ENCODE assay signal across 15 cellular contexts in genomic region chr14:64970041-64970440, GRCh38. TPM values are rescaled to one million over a fixed set of nuclear protein-coding genes. Genes with fewer than 3 reads are reported as not detected.
DNase-seq lines count a peak whose midpoint lies in the region; ATAC-seq and TF ChIP-seq lines count a peak whose summit lies in the region.
"Had no signal": no experiment of that assay in that cellular context is flagged by ENCODE, and none has a peak within 500 bp of the region (broad histone marks: within the 10 kb centered on the region; RNA-seq: fewer than 3 reads in every experiment).

No MANE protein-coding gene starts in this region.

- no peaks in the 10 kb centered on the region for H3K36me3 ChIP-seq in CD8-positive, alpha-beta memory T cell (ENCODE audit: insufficient read depth, low read length)
- no peaks in the 10 kb centered on the region for H3K36me3 ChIP-seq in Loucy (ENCODE audit: insufficient read depth, low read length)
- no peaks in the 10 kb centered on the region for H3K36me3 ChIP-seq in parathyroid adenoma (ENCODE audit: control insufficient read depth, insufficient read depth, low read length)
- H3K36me3 ChIP-seq in adrenal gland (replicated peaks in 1 of 2) = no peaks in the 10 kb centered on the region

- no peaks in the 10 kb centered on the region for H3K9me2 ChIP-seq in Loucy (replicated peaks; ENCODE audit: low read depth, low read length)

- peak overlapping the region in 6 of 8 donors; percentile 0 to 89 (median 28) for H3K27ac Mint-ChIP-seq in CD8-positive, alpha-beta memory T cell
- H3K27ac Mint-ChIP-seq in endothelial cell (ENCODE audit: unreplicated experiment) = no peak overlapping the region
- H3K27ac Mint-ChIP-seq: activated naive CD4-positive, alpha-beta T cell treated with anti-CD3 and anti-CD28 coated beads, Interleukin-2, amount 50 U/mL, for 72 hours; HFFc6 had no signal

- POLR2A ChIA-PET in CD8-positive, alpha-beta memory T cell (lab: Charles Lee) = interaction anchor here (1.4 kb wide), 1 partner anchor 56 kb away, joined by 4 read pairs; the partner anchor contains the start of gene CHURC1

- no peak overlapping the region for H3K4me3 ChIP-seq in CD8-positive, alpha-beta memory T cell (ENCODE audit: low read length)
- H3K4me3 ChIP-seq in Loucy (ENCODE audit: low read length, poor library complexity, severe bottlenecking) (peak overlapping the region; percentile 90), parathyroid adenoma (ENCODE audit: low read depth, low read length) (peak overlapping the region; percentile 84), adrenal gland (no peak overlapping the region)

- peaks cover 19% of the 10 kb centered on the region for H3K4me1 ChIP-seq in CD8-positive, alpha-beta memory T cell (ENCODE audit: insufficient read depth, low read length)
- H3K4me1 ChIP-seq in Loucy (ENCODE audit: insufficient read depth, low read length, poor library complexity, severe bottlenecking) = peaks cover 59% of the 10 kb centered on the region
- peaks cover 44% of the 10 kb centered on the region for H3K4me1 ChIP-seq in parathyroid adenoma
- H3K4me1 ChIP-seq in adrenal gland (replicated peaks in 1 of 2) = peaks cover 5 to 8% of the 10 kb centered on the region in 2 donors
- H3K4me1 ChIP-seq: foreskin keratinocyte had no signal

- H3K27me3 Mint-ChIP-seq in CD8-positive, alpha-beta memory T cell = no peaks in the 10 kb centered on the region
- H3K27me3 Mint-ChIP-seq in endothelial cell (ENCODE audit: unreplicated experiment) = peaks cover 14% of the 10 kb centered on the region

- H3K9me3 Mint-ChIP-seq in CD8-positive, alpha-beta memory T cell = no peaks in the 10 kb centered on the region
- H3K9me3 Mint-ChIP-seq in endothelial cell (ENCODE audit: unreplicated experiment) = no peaks in the 10 kb centered on the region
- H3K9me3 Mint-ChIP-seq: activated naive CD4-positive, alpha-beta T cell treated with anti-CD3 and anti-CD28 coated beads, Interleukin-2, amount 50 U/mL, for 72 hours; HFFc6 had no signal

- H2AFZ ChIP-seq in Loucy (ENCODE audit: low read length) (no peak overlapping the region), parathyroid adenoma (no peak overlapping the region)

- TF ChIP-seq CTCF in Loucy (conservative IDR thresholded peaks at IDR 0.05; ENCODE audit: low read length) (no peak), endothelial cell (IDR thresholded peaks at IDR 0.05; ENCODE audit: unreplicated experiment) (no peak), parathyroid adenoma (IDR thresholded peaks at IDR 0.05) (no peak), adrenal gland (IDR thresholded peaks at IDR 0.05) (no peak)

- ATAC-seq in GM18502 (IDR thresholded peaks at IDR 0.05; ENCODE audit: poor library complexity, unreplicated experiment) = no peak
- ATAC-seq: activated naive CD4-positive, alpha-beta T cell treated with anti-CD3 and anti-CD28 coated beads, Interleukin-2, amount 50 U/mL, for 72 hours; foreskin keratinocyte had no signal

- H3K4me3 Mint-ChIP-seq in CD8-positive, alpha-beta memory T cell = peak overlapping the region in 5 of 7 donors; percentile 10 to 82 (median 41)
- H3K4me3 Mint-ChIP-seq in endothelial cell (ENCODE audit: unreplicated experiment) = peak overlapping the region; percentile 65
- H3K4me3 Mint-ChIP-seq: HFFc6 had no signal

- peaks cover 4% of the 10 kb centered on the region for H4K20me1 ChIP-seq in Loucy (ENCODE audit: insufficient read depth, low read length, poor library complexity, severe bottlenecking)

- H3K9ac ChIP-seq in Loucy (ENCODE audit: low read depth, low read length, poor library complexity, severe bottlenecking) = peak overlapping the region; percentile 86
- H3K9ac ChIP-seq in parathyroid adenoma = no peak overlapping the region

- peak in 1 of 5 donors; percentile 17 for DNase-seq in CD8-positive, alpha-beta memory T cell
- no peak for DNase-seq in endothelial cell (ENCODE audit: low spot score)
- DNase-seq in adrenal gland = no peak
- no peak for DNase-seq in foreskin melanocyte
- no peak for DNase-seq in NCI-H446 (lab: John Stamatoyannopoulos, UW)
- DNase-seq: activated T-cell treated with anti-CD3 and anti-CD28 coated beads for 4 hours, foreskin keratinocyte, KG1, NCI-H1436 treated with DMSO at 0.1 percent for 48 hours had no signal

- no peaks in the 10 kb centered on the region for H3K9me3 ChIP-seq in CD8-positive, alpha-beta memory T cell (ENCODE audit: low read length)
- H3K9me3 ChIP-seq in Loucy (ENCODE audit: insufficient read depth, low read depth, low read length) (no peaks in the 10 kb centered on the region), parathyroid adenoma (ENCODE audit: control insufficient read depth, low read length) (no peaks in the 10 kb centered on the region), adrenal gland (replicated peaks in 1 of 3) (no peaks in the 10 kb centered on the region)

- CTCF ChIA-PET in CD8-positive, alpha-beta memory T cell (lab: Charles Lee) = interaction anchor here (1.0 to 2.2 kb wide), 2 partner anchors 16 to 59 kb away, joined by 3 to 9 read pairs; partner anchors contain the start of gene FNTB

- peaks cover 15 to 19% (median 17%) of the 10 kb centered on the region in 3 donors for H3K4me1 Mint-ChIP-seq in CD8-positive, alpha-beta memory T cell
- H3K4me1 Mint-ChIP-seq in endothelial cell (ENCODE audit: unreplicated experiment) = peaks cover 16% of the 10 kb centered on the region

- no peak overlapping the region for H3K27ac ChIP-seq in CD8-positive, alpha-beta memory T cell (ENCODE audit: low read depth, low read length)
- peak overlapping the region; percentile 97 for H3K27ac ChIP-seq in parathyroid adenoma
- H3K27ac ChIP-seq in adrenal gland = no peak overlapping the region
- H3K27ac ChIP-seq: foreskin keratinocyte had no signal

- H3K4me2 ChIP-seq in Loucy (ENCODE audit: low read depth, low read length, poor library complexity, severe bottlenecking) (peak overlapping the region; percentile 96), parathyroid adenoma (ENCODE audit: low read length) (peak overlapping the region; percentile 93)

- no peaks in the 10 kb centered on the region for H3K27me3 ChIP-seq in CD8-positive, alpha-beta memory T cell (ENCODE audit: insufficient read depth, low read length, poor library complexity, severe bottlenecking)
- H3K27me3 ChIP-seq in Loucy (ENCODE audit: insufficient read depth, low read length, poor library complexity, severe bottlenecking) (no peaks in the 10 kb centered on the region), parathyroid adenoma (ENCODE audit: control insufficient read depth, insufficient read depth, low read length) (no peaks in the 10 kb centered on the region), adrenal gland (no peaks in the 10 kb centered on the region)

- WGBS in adrenal gland, 4 donors = 84 to 97% (median 90%) methylated on average over 3 of the region's 3 CpGs

- no peaks in the 10 kb centered on the region for H3F3A ChIP-seq in Loucy (ENCODE audit: low read depth)

- TF ChIP-seq POLR2A in adrenal gland (IDR thresholded peaks at IDR 0.05) = no peak

- intact Hi-C loops in adrenal gland (cut with DNase I) = loop anchor here in 1 of 2 donors (10.0 kb wide), 1 partner anchor 145 kb away; no protein-coding TSS in a partner anchor

- peaks cover 0 to 2% (median 0%) of the 10 kb centered on the region in 3 donors for H3K36me3 Mint-ChIP-seq in CD8-positive, alpha-beta memory T cell
- H3K36me3 Mint-ChIP-seq in endothelial cell (ENCODE audit: low read depth, unreplicated experiment) = no peaks in the 10 kb centered on the region
- H3K36me3 Mint-ChIP-seq: activated naive CD4-positive, alpha-beta T cell treated with anti-CD3 and anti-CD28 coated beads, Interleukin-2, amount 50 U/mL, for 72 hours had no signal

- H3K79me2 ChIP-seq in Loucy (ENCODE audit: insufficient read depth, low read length) (peaks cover 50% of the 10 kb centered on the region), parathyroid adenoma (peaks cover 9% of the 10 kb centered on the region)

RNA-seq across cellular contexts. Expression of gene RAB15, which starts 2.1 kb away (rescaled TPM):
- total RNA-seq in CD8-positive, alpha-beta memory T cell = 1 to 10 TPM; 4.7 to 4.9 TPM
- 4.2 TPM for polyA plus RNA-seq in CD8-positive, alpha-beta memory T cell
- total RNA-seq in endothelial cell (ENCODE audit: unreplicated experiment) (20.9 TPM), adrenal gland (1 to 10 TPM in 7 of 8 donors, under 1 TPM in 1; 0.95 to 8.9 (median 3.2) TPM)
- polyA plus RNA-seq in adrenal gland = 1 to 10 TPM; 3.6 to 8.6 (median 5.8) TPM

RNA-seq across cellular contexts. Expression of gene FNTB, which starts 16.7 kb away (rescaled TPM):
- total RNA-seq in CD8-positive, alpha-beta memory T cell = 10 to 100 TPM; 14.3 to 14.8 TPM
- polyA plus RNA-seq in CD8-positive, alpha-beta memory T cell = 8.3 TPM
- total RNA-seq in endothelial cell (ENCODE audit: unreplicated experiment) = 16.9 TPM
- total RNA-seq in adrenal gland = 10 to 100 TPM; 12.2 to 27.2 (median 25.0) TPM
- 10 to 100 TPM; 18.0 to 20.2 (median 18.7) TPM for polyA plus RNA-seq in adrenal gland

RNA-seq across cellular contexts. Expression of gene GPX2, which starts 27.5 kb away (rescaled TPM):
- not detected for total RNA-seq in CD8-positive, alpha-beta memory T cell
- polyA plus RNA-seq in CD8-positive, alpha-beta memory T cell = not detected
- total RNA-seq in endothelial cell (ENCODE audit: unreplicated experiment) (not detected), adrenal gland (under 1 TPM in 2 of 8 donors, not detected in 6; 0.31 to 0.36 TPM)
- 1 to 10 TPM in 1 of 3 donors, under 1 TPM in 1, not detected in 1; 0.73 to 1.4 TPM for polyA plus RNA-seq in adrenal gland
- total RNA-seq: activated naive CD4-positive, alpha-beta T cell treated with anti-CD3 and anti-CD28 coated beads, Interleukin-2, amount 50 U/mL, for 72 hours; G401; HFFc6 had no signal

RNA-seq across cellular contexts. Expression of gene CHURC1, which starts 55.8 kb away (rescaled TPM):
- 10 to 100 TPM; 44.0 to 54.8 TPM for total RNA-seq in CD8-positive, alpha-beta memory T cell
- polyA plus RNA-seq in CD8-positive, alpha-beta memory T cell = 171 TPM
- total RNA-seq in endothelial cell (ENCODE audit: unreplicated experiment) (36.2 TPM), adrenal gland (100 to 1,000 TPM in 1 of 8 donors, 10 to 100 TPM in 7; 54.4 to 101 (median 74.2) TPM)
- polyA plus RNA-seq in adrenal gland = 10 to 100 TPM; 36.7 to 97.0 (median 46.4) TPM

Comparison
In these comparisons a context has a peak if more than half of its experiments do, and no peak if none do; other contexts are left out.
1. H3K4me3 ChIP-seq: peak in Loucy (single experiment) and parathyroid adenoma (single experiment); none in CD8-positive, alpha-beta memory T cell (single experiment) and adrenal gland (0 of 4).